10 cellular contexts compared by ENCODE assay signal in the genomic region with DNA sequence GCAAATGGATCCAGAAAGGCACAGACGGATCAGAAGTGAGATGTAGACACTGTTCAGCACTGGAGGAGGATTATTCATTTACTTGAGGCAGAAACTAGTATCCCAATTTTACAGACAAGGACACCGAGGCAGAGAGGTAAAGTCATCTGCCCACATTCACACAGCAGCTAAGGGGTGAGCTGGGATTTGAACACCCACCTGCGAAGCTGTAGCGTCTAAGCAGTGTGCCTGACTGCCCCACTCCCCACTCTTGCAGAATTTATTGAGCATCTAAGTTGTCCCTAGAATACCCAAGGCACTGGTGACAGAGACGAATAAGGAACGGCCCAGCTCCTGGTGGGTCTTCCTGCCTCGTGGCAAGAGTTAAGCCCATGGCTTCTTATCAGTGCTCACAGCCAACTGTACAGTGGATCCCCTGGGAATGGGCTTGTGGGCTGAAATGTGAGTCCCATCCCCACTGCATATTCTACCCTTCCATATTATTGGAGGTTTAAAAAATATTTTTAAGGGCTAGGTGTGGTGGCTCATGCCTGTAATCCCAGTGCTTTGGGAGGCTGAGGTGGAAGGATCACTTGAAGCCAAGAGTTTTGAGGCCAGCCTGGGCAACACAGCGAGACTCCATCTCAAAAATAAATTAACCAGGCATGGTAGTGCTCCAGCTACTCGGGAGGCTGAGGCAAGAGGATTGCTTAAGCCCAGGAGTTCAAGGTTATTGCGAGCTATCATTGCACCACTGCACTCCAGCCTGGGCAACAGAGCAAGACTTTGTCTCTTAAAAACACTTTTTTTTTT.
DNase-seq lines count a peak whose midpoint lies in the region; ATAC-seq, FAIRE-seq and TF ChIP-seq lines count a peak whose summit lies in the region.
"Had no signal": no experiment of that assay in that cellular context is flagged by ENCODE, and none has a peak within 500 bp of the region (broad histone marks: within the 10 kb centered on the region; RNA-seq: fewer than 3 reads in every experiment).

No MANE protein-coding gene starts in this region.

- H3K9me3 ChIP-seq in MM.1S (replicated peaks; ENCODE audit: insufficient read depth, low read length), result no peaks in the 10 kb centered on the region

- H3K4me1 Mint-ChIP-seq in neural crest cell, result peaks cover 15% of the 10 kb centered on the region

- H3K27ac Mint-ChIP-seq in neural crest cell (ENCODE audit: unreplicated experiment), result peak overlapping the region; percentile 85

- H3K9me2 ChIP-seq in MM.1S (replicated peaks; ENCODE audit: insufficient read depth, low read length), result no peaks in the 10 kb centered on the region

- H2AFZ ChIP-seq in MM.1S (ENCODE audit: low read length), result 0 out of 2 replicates have a peak overlapping the region, but pooled peaks have one; percentile 25

- FAIRE-seq in frontal cortex (lab: Jason Lieb, UNC), result no peak
- FAIRE-seq in D721Med (lab: Jason Lieb, UNC), result no peak

- no peak overlapping the region for H3K27ac ChIP-seq in C4-2B
- peak overlapping the region; percentile 75 for H3K27ac ChIP-seq in MM.1S (ENCODE audit: low read length)
- peak overlapping the region; percentile 86 to 92 for H3K27ac ChIP-seq in coronary artery
- H3K27ac ChIP-seq: epithelial cell of prostate had no signal

- H3K27me3 ChIP-seq in MM.1S (replicated peaks; ENCODE audit: insufficient read depth, low read length), result no peaks in the 10 kb centered on the region

- no peak for DNase-seq in MM.1S
- DNase-seq in coronary artery (ENCODE audit: low spot score), result no peak
- no peak for DNase-seq in neural crest cell (ENCODE audit: low read depth, low spot score)
- no peak for DNase-seq in frontal cortex (ENCODE audit: low spot score in 2 of 2)
- DNase-seq in activated gamma-delta T cell (lab: John Stamatoyannopoulos, UW), result no peak
- no peak for DNase-seq in D721Med (ENCODE audit: insufficient read length, low spot score)
- DNase-seq: SHP77 treated with DMSO at 0.1 percent for 48 hours had no signal

- H3K4me2 ChIP-seq in MM.1S (ENCODE audit: low read depth, low read length), result peak overlapping the region; percentile 98; the same call in 1 of the 2 replicates

- H3K4me1 ChIP-seq in MM.1S (ENCODE audit: low read length), result peaks cover 46% of the 10 kb centered on the region

- H3K79me2 ChIP-seq in MM.1S (ENCODE audit: low read length), result peaks cover 93% of the 10 kb centered on the region

- peaks cover 35% of the 10 kb centered on the region for H3K27me3 Mint-ChIP-seq in neural crest cell (ENCODE audit: low read depth)

- 0 out of 2 replicates have a peak, but pooled peaks cover 3% of the 10 kb centered on the region for H3K36me3 ChIP-seq in MM.1S (replicated peaks; ENCODE audit: insufficient read depth, low read length)

- 0 out of 2 replicates have a peak overlapping the region, but pooled peaks have one; percentile 31 for H3K4me3 ChIP-seq in MM.1S (ENCODE audit: low read length)
- peak overlapping the region; percentile 91 for H3K4me3 ChIP-seq in coronary artery

- peaks cover 37% of the 10 kb centered on the region for H3F3A ChIP-seq in MM.1S (ENCODE audit: insufficient read depth, low read length)

- ATAC-seq in GM19351 (IDR thresholded peaks at IDR 0.05; ENCODE audit: unreplicated experiment), result no peak

- H4K20me1 ChIP-seq in MM.1S (ENCODE audit: insufficient read depth, low read length), result no peaks in the 10 kb centered on the region

- no peaks in the 10 kb centered on the region for H3K9me3 Mint-ChIP-seq in neural crest cell

- no peaks in the 10 kb centered on the region for H3K36me3 Mint-ChIP-seq in neural crest cell (ENCODE audit: low read depth)

- H3K9ac ChIP-seq in MM.1S (ENCODE audit: low read length), result peak overlapping the region; percentile 80

- TF ChIP-seq CTCF in C4-2B (conservative IDR thresholded peaks at IDR 0.05) (0 out of 2 replicates have a peak, but pooled peaks have one; percentile 21), MM.1S (IDR thresholded peaks at IDR 0.05; ENCODE audit: low read length) (no peak), coronary artery (IDR thresholded peaks at IDR 0.05) (no peak), neural crest cell (conservative IDR thresholded peaks at IDR 0.05) (no peak), D721Med (IDR thresholded peaks at IDR 0.05; ENCODE audit: insufficient read depth, missing control alignments) (no peak)

- H3K4me3 Mint-ChIP-seq in neural crest cell, result peak overlapping the region; percentile 1
